Comparison of ENCODE assay signal across 7 cellular contexts in the genomic region with DNA sequence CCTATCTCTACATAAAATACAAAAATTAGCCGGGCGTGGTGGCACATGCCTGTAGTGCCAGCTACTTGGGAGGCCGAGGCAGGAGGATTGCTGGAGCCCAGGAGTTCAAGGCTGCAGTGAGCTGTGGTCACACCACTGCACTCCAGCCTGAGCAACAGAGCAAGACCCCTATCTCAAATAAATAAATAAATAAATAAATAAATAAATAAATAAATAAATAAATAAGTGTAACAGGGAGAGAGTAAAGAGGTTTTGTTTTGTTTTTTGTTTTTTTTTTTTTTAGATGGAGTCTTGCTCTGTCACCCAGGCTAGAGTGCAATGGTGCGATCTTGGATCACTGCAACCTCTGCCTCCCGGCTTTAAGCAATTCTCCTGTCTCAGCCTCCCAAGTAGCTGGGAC. TPM values are rescaled to one million over a fixed set of nuclear protein-coding genes. Genes with fewer than 3 reads are reported as not detected.
"Had no signal": no experiment of that assay in that cellular context is flagged by ENCODE, and none has a peak within 500 bp of the region (broad histone marks: within the 10 kb centered on the region; RNA-seq: fewer than 3 reads in every experiment).

No MANE protein-coding gene starts in this region.

RNA-seq across cellular contexts. Expression of a gene that starts 20.6 kb away (rescaled TPM):
- total RNA-seq: GM23248 had no signal

RNA-seq across cellular contexts. Expression of a gene that starts 21.0 kb away (rescaled TPM):
- total RNA-seq: GM23248, GM23338, H1, H4, H7, H9, HFFc6 had no signal
- polyA plus RNA-seq: GM23248, GM23338, H1 had no signal
